Comparison of ENCODE assay signal across 8 cellular contexts in genomic region chr19:32339988-32340874, GRCh38. TPM values are rescaled to one million over a fixed set of nuclear protein-coding genes. Genes with fewer than 3 reads are reported as not detected.
A peak's percentile ranks its signal among the peaks of the same experiment; 100 is the strongest.
DNase-seq lines count a peak whose midpoint lies in the region; ATAC-seq and TF ChIP-seq lines count a peak whose summit lies in the region.

No MANE protein-coding gene starts in this region.

- no peak overlapping the region for H3K9ac ChIP-seq in mesendoderm (ENCODE audit: low read length)

- intact Hi-C loops in dorsolateral prefrontal cortex (cut with DNase I): loop anchor here (5.0 kb wide), 2 partner anchors 37 to 232 kb away; no protein-coding TSS in a partner anchor

- TF ChIP-seq CTCF in BJ (IDR thresholded peaks at IDR 0.05; ENCODE audit: insufficient read depth, low read depth, low read length) (peak; percentile 76), dorsolateral prefrontal cortex (IDR thresholded peaks at IDR 0.05 in 54 of 56, conservative IDR thresholded peaks at IDR 0.05 in 2 of 56; ENCODE audit: low read depth in 1 of 56, partially characterized antibody in 56 of 56) (peak; percentile 24 to 82 (median 72))

- no peak overlapping the region for H3K4me3 Mint-ChIP-seq in stimulated activated memory B cell treated with anti-CD40 and anti-IgM and Interleukin-4, amounts not matched to agents 10 μg/mL and 1 μg/mL and 100 μg/mL, for 72 hours

- no peak overlapping the region for H3K27ac Mint-ChIP-seq in stimulated activated memory B cell treated with anti-CD40 and anti-IgM and Interleukin-4, amounts not matched to agents 10 μg/mL and 1 μg/mL and 100 μg/mL, for 72 hours

- H3K56ac ChIP-seq in mesendoderm (ENCODE audit: low read length): peak overlapping the region; percentile 37

- no peak overlapping the region for H3K4ac ChIP-seq in mesendoderm (ENCODE audit: low read depth, low read length)

- DNase-seq in BJ (ENCODE audit: low read depth): no peak
- peak; percentile 57 for DNase-seq in NCI-H146 (lab: John Stamatoyannopoulos, UW)
- DNase-seq in activated CD4-positive, alpha-beta T cell treated with anti-CD3 and anti-CD28 coated beads for 24 hours (ENCODE audit: low read depth in 2 of 2): peak; percentile 23 to 29
- DNase-seq in dorsolateral prefrontal cortex: peak in 9 of 10 donors; percentile 14 to 81 (median 66)
- DNase-seq in mesendoderm: peak; percentile 68

- H3K27me3 ChIP-seq in BJ (ENCODE audit: control insufficient read depth, insufficient read depth, low read length) (no peaks in the 10 kb centered on the region), dorsolateral prefrontal cortex (no peaks in the 10 kb centered on the region), mesendoderm (ENCODE audit: insufficient read depth, low read length, poor library complexity) (no peaks in the 10 kb centered on the region)

- no peaks in the 10 kb centered on the region for H3K79me2 ChIP-seq in mesendoderm (ENCODE audit: control insufficient read depth, insufficient read depth, low read length)

- no peak overlapping the region for H2BK5ac ChIP-seq in mesendoderm (ENCODE audit: low read length)

- H3K36me3 ChIP-seq in BJ (ENCODE audit: control insufficient read depth, insufficient read depth, low read length) (no peaks in the 10 kb centered on the region), mesendoderm (ENCODE audit: control insufficient read depth, insufficient read depth, low read length) (no peaks in the 10 kb centered on the region)

- no peaks in the 10 kb centered on the region for H3K79me1 ChIP-seq in mesendoderm (ENCODE audit: low read length)

- no peak overlapping the region for H2BK120ac ChIP-seq in mesendoderm (ENCODE audit: low read depth, low read length)

- H2BK15ac ChIP-seq in mesendoderm (replicated peaks; ENCODE audit: low read depth): no peak overlapping the region

- H3K4me1 Mint-ChIP-seq in stimulated activated memory B cell treated with anti-CD40 and anti-IgM and Interleukin-4, amounts not matched to agents 10 μg/mL and 1 μg/mL and 100 μg/mL, for 72 hours: no peaks in the 10 kb centered on the region

- H3K36me3 Mint-ChIP-seq in stimulated activated memory B cell treated with anti-CD40 and anti-IgM and Interleukin-4, amounts not matched to agents 10 μg/mL and 1 μg/mL and 100 μg/mL, for 72 hours: no peaks in the 10 kb centered on the region

- CTCF ChIA-PET in BJ (lab: Yijun Ruan, JAX): interaction anchor here (0.7 to 2.5 kb wide), 17 partner anchors 10 to 1671 kb away, joined by 3 to 12 read pairs (median 4); partner anchors contain the start of gene PDCD5

- H3K9me3 Mint-ChIP-seq in stimulated activated memory B cell treated with anti-CD40 and anti-IgM and Interleukin-4, amounts not matched to agents 10 μg/mL and 1 μg/mL and 100 μg/mL, for 72 hours: peaks cover 3% of the 10 kb centered on the region

- H3K4me3 ChIP-seq in BJ (ENCODE audit: low read depth, low read length): no peak overlapping the region
- H3K4me3 ChIP-seq in dorsolateral prefrontal cortex: no peak overlapping the region
- no peak overlapping the region for H3K4me3 ChIP-seq in mesendoderm (ENCODE audit: low read length)

- H3K4me2 ChIP-seq in mesendoderm (ENCODE audit: low read length): no peak overlapping the region

- no peak overlapping the region for H4K5ac ChIP-seq in mesendoderm (ENCODE audit: low read length)

- no peaks in the 10 kb centered on the region for H3K4me1 ChIP-seq in mesendoderm (ENCODE audit: control insufficient read depth, low read depth, low read length)

- H3K27ac ChIP-seq in dorsolateral prefrontal cortex (peak overlapping the region in 2 of 59 donors; percentile 9 to 18), mesendoderm (ENCODE audit: low read depth, low read length) (no peak overlapping the region)

- WGBS in mesendoderm (ENCODE audit: extremely low coverage, insufficient coverage, low lambda C conversion rate): no CpG with 5 or more reads among the region's 18 CpGs

- no peak overlapping the region for H3K18ac ChIP-seq in mesendoderm (ENCODE audit: low read length)

- no peak overlapping the region for H2AK5ac ChIP-seq in mesendoderm (ENCODE audit: low read length)

- H3K27me3 Mint-ChIP-seq in stimulated activated memory B cell treated with anti-CD40 and anti-IgM and Interleukin-4, amounts not matched to agents 10 μg/mL and 1 μg/mL and 100 μg/mL, for 72 hours: no peaks in the 10 kb centered on the region

- POLR2A ChIA-PET in BJ (lab: Charles Lee): no interaction called here

- H3K23ac ChIP-seq in mesendoderm (ENCODE audit: low read length): no peak overlapping the region

- H4K8ac ChIP-seq in mesendoderm (ENCODE audit: low read depth, low read length): no peak overlapping the region

- ATAC-seq in GM19351 (IDR thresholded peaks at IDR 0.05; ENCODE audit: unreplicated experiment) (peak; percentile 58), GM18861 (IDR thresholded peaks at IDR 0.05; ENCODE audit: unreplicated experiment) (no peak)
- ATAC-seq in stimulated activated memory B cell treated with anti-CD40 and anti-IgM and Interleukin-4, amounts not matched to agents 10 μg/mL and 1 μg/mL and 100 μg/mL, for 72 hours: peak; percentile 70

RNA-seq across cellular contexts. Expression of gene ZNF507, which starts 5.2 kb away (rescaled TPM):
- 6.7 and 11.5 TPM in 2 replicates for polyA plus RNA-seq in BJ (2011; rRNA removed)
- 6.9 and 9.4 TPM in 2 replicates for polyA minus RNA-seq in BJ (2011; rRNA and poly(A)+ RNA removed)
- total RNA-seq in dorsolateral prefrontal cortex: 10 to 100 TPM; 23.3 to 42.1 (median 34.2) TPM
- 17.5 TPM for polyA plus RNA-seq in mesendoderm (2013, experiment 1 of 2)
- 17.4 TPM for polyA plus RNA-seq in mesendoderm (2013, experiment 2 of 2)
